6 cellular contexts compared by ENCODE assay signal in genomic region chr10:75089634-75090033, GRCh38.
"Had no signal": no experiment of that assay in that cellular context is flagged by ENCODE, and none has a peak within 500 bp of the region (broad histone marks: within the 10 kb centered on the region; RNA-seq: fewer than 3 reads in every experiment).

No MANE protein-coding gene starts in this region.

- ATAC-seq: GM23338, K562 had no signal

- H3K9me3 Mint-ChIP-seq: GM23338, H9 had no signal

- H3K27ac Mint-ChIP-seq: GM23338, H9 had no signal

- H3K4me3 Mint-ChIP-seq: GM23338, H9 had no signal

- DNase-seq: H9, HCEC 1CT, IMR-90, KG1 had no signal
